ENCODE assay signal across 1 cellular context in genomic region chr5:124908603-124909451, GRCh38.
TF ChIP-seq lines count a peak whose summit lies in the region.

No MANE protein-coding gene starts in this region.

TF ChIP-seq in HEK293, 187 proteins besides CTCF, POLR2A, EP300 and RAD21 (continued from another document and continues in another):
- TF ChIP-seq PBX3 (CRISPR knock-in tag; IDR thresholded peaks at IDR 0.05) (no peak), ZBTB1 (tag by site-specific recombination; IDR thresholded peaks at IDR 0.05) (peak; percentile 82; the same call in 1 of the 2 replicates), ZNF148 (tag by site-specific recombination; IDR thresholded peaks at IDR 0.05; ENCODE audit: borderline replicate concordance) (no peak), MEIS1 (CRISPR knock-in tag; IDR thresholded peaks at IDR 0.05; ENCODE audit: borderline replicate concordance) (no peak), SCRT1 (tag by site-specific recombination; IDR thresholded peaks at IDR 0.05; ENCODE audit: borderline replicate concordance) (0 out of 2 replicates have a peak, but pooled peaks have one; percentile 10), FEZF1 (tag by site-specific recombination; IDR thresholded peaks at IDR 0.05) (peak; percentile 98), GLI4 (tag by site-specific recombination; IDR thresholded peaks at IDR 0.05) (no peak), ZBTB21 (tag by site-specific recombination; IDR thresholded peaks at IDR 0.05) (peak; percentile 58; the same call in 1 of the 2 replicates), KLF16 (tag by site-specific recombination; IDR thresholded peaks at IDR 0.05) (0 out of 2 replicates have a peak, but pooled peaks have one; percentile 39), ZBTB48 (tag by site-specific recombination; IDR thresholded peaks at IDR 0.05) (no peak), ZNF398 (tag by site-specific recombination; IDR thresholded peaks at IDR 0.05) (peak; percentile 48), PATZ1 (tag by site-specific recombination; IDR thresholded peaks at IDR 0.05) (peak; percentile 48), YY1 (tag by site-specific recombination; IDR thresholded peaks at IDR 0.05) (no peak), SALL2 (tag by site-specific recombination; IDR thresholded peaks at IDR 0.05; ENCODE audit: borderline replicate concordance) (no peak), ZNF202 (tag by site-specific recombination; IDR thresholded peaks at IDR 0.05; ENCODE audit: borderline replicate concordance) (no peak), TCF7L2 (IDR thresholded peaks at IDR 0.05; ENCODE audit: borderline replicate concordance, low read depth, low read length) (peak; percentile 74), ZNF10 (tag by site-specific recombination; IDR thresholded peaks at IDR 0.05) (peak; percentile 89), ZIC2 (tag by site-specific recombination; IDR thresholded peaks at IDR 0.05) (no peak), ZNF747 (tag by site-specific recombination; IDR thresholded peaks at IDR 0.05) (no peak), ZBTB8A (tag by site-specific recombination; IDR thresholded peaks at IDR 0.05) (peak; percentile 34; the same call in 1 of the 2 replicates), ZNF837 (tag by site-specific recombination; IDR thresholded peaks at IDR 0.05) (no peak), MYNN (tag by site-specific recombination; IDR thresholded peaks at IDR 0.05; ENCODE audit: borderline replicate concordance) (0 out of 2 replicates have a peak, but pooled peaks have one; percentile 18), ZNF626 (tag by site-specific recombination; IDR thresholded peaks at IDR 0.05) (0 out of 2 replicates have a peak, but pooled peaks have one; percentile 20), KLF8 (tag by site-specific recombination; IDR thresholded peaks at IDR 0.05) (peak; percentile 77), KLF9 (tag by site-specific recombination; IDR thresholded peaks at IDR 0.05; ENCODE audit: low read depth) (no peak), PRDM1 (tag by site-specific recombination; IDR thresholded peaks at IDR 0.05) (no peak), ZBTB6 (tag by site-specific recombination; IDR thresholded peaks at IDR 0.05) (no peak), KLF1 (tag by site-specific recombination; IDR thresholded peaks at IDR 0.05) (no peak), MZF1 (tag by site-specific recombination; IDR thresholded peaks at IDR 0.05; ENCODE audit: borderline replicate concordance) (peak; percentile 16; the same call in 1 of the 2 replicates), HOXA7 (CRISPR knock-in tag; IDR thresholded peaks at IDR 0.05; ENCODE audit: borderline replicate concordance) (no peak), ZNF16 (tag by site-specific recombination; IDR thresholded peaks at IDR 0.05; ENCODE audit: low read depth) (no peak), ZNF114 (tag by site-specific recombination; IDR thresholded peaks at IDR 0.05) (no peak), ZNF19 (tag by site-specific recombination; IDR thresholded peaks at IDR 0.05; ENCODE audit: low read depth) (no peak), ZNF561 (tag by site-specific recombination; IDR thresholded peaks at IDR 0.05; ENCODE audit: borderline replicate concordance) (no peak), ZNF302 (tag by site-specific recombination; IDR thresholded peaks at IDR 0.05; ENCODE audit: low read depth) (no peak), WT1 (tag by site-specific recombination; IDR thresholded peaks at IDR 0.05) (peak; percentile 88), ZNF501 (tag by site-specific recombination; IDR thresholded peaks at IDR 0.05) (peak; percentile 58; the same call in 1 of the 2 replicates), RBAK (tag by site-specific recombination; IDR thresholded peaks at IDR 0.05) (no peak)
- TF ChIP-seq, protein P1, sequence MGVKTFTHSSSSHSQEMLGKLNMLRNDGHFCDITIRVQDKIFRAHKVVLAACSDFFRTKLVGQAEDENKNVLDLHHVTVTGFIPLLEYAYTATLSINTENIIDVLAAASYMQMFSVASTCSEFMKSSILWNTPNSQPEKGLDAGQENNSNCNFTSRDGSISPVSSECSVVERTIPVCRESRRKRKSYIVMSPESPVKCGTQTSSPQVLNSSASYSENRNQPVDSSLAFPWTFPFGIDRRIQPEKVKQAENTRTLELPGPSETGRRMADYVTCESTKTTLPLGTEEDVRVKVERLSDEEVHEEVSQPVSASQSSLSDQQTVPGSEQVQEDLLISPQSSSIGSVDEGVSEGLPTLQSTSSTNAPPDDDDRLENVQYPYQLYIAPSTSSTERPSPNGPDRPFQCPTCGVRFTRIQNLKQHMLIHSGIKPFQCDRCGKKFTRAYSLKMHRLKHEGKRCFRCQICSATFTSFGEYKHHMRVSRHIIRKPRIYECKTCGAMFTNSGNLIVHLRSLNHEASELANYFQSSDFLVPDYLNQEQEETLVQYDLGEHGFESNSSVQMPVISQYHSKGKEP (tag by site-specific recombination; IDR thresholded peaks at IDR 0.05) = peak; percentile 75
- TF ChIP-seq, protein P2, sequence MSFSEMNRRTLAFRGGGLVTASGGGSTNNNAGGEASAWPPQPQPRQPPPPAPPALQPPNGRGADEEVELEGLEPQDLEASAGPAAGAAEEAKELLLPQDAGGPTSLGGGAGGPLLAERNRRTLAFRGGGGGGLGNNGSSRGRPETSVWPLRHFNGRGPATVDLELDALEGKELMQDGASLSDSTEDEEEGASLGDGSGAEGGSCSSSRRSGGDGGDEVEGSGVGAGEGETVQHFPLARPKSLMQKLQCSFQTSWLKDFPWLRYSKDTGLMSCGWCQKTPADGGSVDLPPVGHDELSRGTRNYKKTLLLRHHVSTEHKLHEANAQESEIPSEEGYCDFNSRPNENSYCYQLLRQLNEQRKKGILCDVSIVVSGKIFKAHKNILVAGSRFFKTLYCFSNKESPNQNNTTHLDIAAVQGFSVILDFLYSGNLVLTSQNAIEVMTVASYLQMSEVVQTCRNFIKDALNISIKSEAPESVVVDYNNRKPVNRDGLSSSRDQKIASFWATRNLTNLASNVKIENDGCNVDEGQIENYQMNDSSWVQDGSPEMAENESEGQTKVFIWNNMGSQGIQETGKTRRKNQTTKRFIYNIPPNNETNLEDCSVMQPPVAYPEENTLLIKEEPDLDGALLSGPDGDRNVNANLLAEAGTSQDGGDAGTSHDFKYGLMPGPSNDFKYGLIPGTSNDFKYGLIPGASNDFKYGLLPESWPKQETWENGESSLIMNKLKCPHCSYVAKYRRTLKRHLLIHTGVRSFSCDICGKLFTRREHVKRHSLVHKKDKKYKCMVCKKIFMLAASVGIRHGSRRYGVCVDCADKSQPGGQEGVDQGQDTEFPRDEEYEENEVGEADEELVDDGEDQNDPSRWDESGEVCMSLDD (tag by site-specific recombination; IDR thresholded peaks at IDR 0.05) = no peak
- TF ChIP-seq, protein P3, sequence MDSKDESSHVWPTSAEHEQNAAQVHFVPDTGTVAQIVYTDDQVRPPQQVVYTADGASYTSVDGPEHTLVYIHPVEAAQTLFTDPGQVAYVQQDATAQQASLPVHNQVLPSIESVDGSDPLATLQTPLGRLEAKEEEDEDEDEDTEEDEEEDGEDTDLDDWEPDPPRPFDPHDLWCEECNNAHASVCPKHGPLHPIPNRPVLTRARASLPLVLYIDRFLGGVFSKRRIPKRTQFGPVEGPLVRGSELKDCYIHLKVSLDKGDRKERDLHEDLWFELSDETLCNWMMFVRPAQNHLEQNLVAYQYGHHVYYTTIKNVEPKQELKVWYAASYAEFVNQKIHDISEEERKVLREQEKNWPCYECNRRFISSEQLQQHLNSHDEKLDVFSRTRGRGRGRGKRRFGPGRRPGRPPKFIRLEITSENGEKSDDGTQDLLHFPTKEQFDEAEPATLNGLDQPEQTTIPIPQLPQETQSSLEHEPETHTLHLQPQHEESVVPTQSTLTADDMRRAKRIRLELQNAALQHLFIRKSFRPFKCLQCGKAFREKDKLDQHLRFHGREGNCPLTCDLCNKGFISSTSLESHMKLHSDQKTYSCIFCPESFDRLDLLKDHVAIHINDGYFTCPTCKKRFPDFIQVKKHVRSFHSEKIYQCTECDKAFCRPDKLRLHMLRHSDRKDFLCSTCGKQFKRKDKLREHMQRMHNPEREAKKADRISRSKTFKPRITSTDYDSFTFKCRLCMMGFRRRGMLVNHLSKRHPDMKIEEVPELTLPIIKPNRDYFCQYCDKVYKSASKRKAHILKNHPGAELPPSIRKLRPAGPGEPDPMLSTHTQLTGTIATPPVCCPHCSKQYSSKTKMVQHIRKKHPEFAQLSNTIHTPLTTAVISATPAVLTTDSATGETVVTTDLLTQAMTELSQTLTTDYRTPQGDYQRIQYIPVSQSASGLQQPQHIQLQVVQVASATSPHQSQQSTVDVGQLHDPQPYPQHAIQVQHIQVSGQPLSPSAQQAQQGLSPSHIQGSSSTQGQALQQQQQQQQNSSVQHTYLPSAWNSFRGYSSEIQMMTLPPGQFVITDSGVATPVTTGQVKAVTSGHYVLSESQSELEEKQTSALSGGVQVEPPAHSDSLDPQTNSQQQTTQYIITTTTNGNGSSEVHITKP (tag by site-specific recombination; IDR thresholded peaks at IDR 0.05) = peak; percentile 59; the same call in 1 of the 2 replicates
- TF ChIP-seq, protein P4, sequence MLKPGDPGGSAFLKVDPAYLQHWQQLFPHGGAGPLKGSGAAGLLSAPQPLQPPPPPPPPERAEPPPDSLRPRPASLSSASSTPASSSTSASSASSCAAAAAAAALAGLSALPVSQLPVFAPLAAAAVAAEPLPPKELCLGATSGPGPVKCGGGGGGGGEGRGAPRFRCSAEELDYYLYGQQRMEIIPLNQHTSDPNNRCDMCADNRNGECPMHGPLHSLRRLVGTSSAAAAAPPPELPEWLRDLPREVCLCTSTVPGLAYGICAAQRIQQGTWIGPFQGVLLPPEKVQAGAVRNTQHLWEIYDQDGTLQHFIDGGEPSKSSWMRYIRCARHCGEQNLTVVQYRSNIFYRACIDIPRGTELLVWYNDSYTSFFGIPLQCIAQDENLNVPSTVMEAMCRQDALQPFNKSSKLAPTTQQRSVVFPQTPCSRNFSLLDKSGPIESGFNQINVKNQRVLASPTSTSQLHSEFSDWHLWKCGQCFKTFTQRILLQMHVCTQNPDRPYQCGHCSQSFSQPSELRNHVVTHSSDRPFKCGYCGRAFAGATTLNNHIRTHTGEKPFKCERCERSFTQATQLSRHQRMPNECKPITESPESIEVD (tag by site-specific recombination; IDR thresholded peaks at IDR 0.05) = peak; percentile 94
